In genomic region chr10:133168617-133169031, GRCh38 we compare ENCODE assay signal across 24 cellular contexts. TPM values are rescaled to one million over a fixed set of nuclear protein-coding genes. Genes with fewer than 3 reads are reported as not detected.
"Had no signal": no experiment of that assay in that cellular context is flagged by ENCODE, and none has a peak within 500 bp of the region (broad histone marks: within the 10 kb centered on the region; RNA-seq: fewer than 3 reads in every experiment).

No MANE protein-coding gene starts in this region.

- H3K36me3 Mint-ChIP-seq: stimulated activated memory B cell treated with anti-CD40 and anti-IgM and Interleukin-4, amounts not matched to agents 10 μg/mL and 1 μg/mL and 100 μg/mL, for 72 hours had no signal

- H3K36me3 ChIP-seq: heart left ventricle, right lobe of liver, spleen, tibial artery, upper lobe of left lung, uterus had no signal

- H3K4me3 ChIP-seq: heart left ventricle, psoas muscle, right lobe of liver, spleen, tibial artery, upper lobe of left lung, uterus had no signal

- ATAC-seq: foreskin keratinocyte; heart left ventricle; psoas muscle; right lobe of liver; stimulated activated memory B cell treated with anti-CD40 and anti-IgM and Interleukin-4, amounts not matched to agents 10 μg/mL and 1 μg/mL and 100 μg/mL, for 72 hours had no signal

- H3K4me1 Mint-ChIP-seq: endodermal cell; mesothelial cell of epicardium; stimulated activated memory B cell treated with anti-CD40 and anti-IgM and Interleukin-4, amounts not matched to agents 10 μg/mL and 1 μg/mL and 100 μg/mL, for 72 hours had no signal

- H3K9me3 Mint-ChIP-seq: stimulated activated naive CD8-positive, alpha-beta T cell treated with anti-CD3 and anti-CD28 coated beads, Interleukin-15, Interleukin-2, amounts not matched to agents 100 ng/mL and 50 ng/mL, for 24 hours had no signal

- H3K4me3 Mint-ChIP-seq: endodermal cell; mesothelial cell of epicardium; nephron; stimulated activated memory B cell treated with anti-CD40 and anti-IgM and Interleukin-4, amounts not matched to agents 10 μg/mL and 1 μg/mL and 100 μg/mL, for 72 hours; stimulated activated naive CD8-positive, alpha-beta T cell treated with anti-CD3 and anti-CD28 coated beads, Interleukin-15, Interleukin-2, amounts not matched to agents 100 ng/mL and 50 ng/mL, for 24 hours had no signal

- DNase-seq: effector CD4-positive, alpha-beta T cell; endodermal cell; erythroblast; foreskin keratinocyte; hippocampal formation; occipital lobe; psoas muscle; retina; spleen; stimulated activated CD4-positive, alpha-beta T cell treated with anti-CD3 and anti-CD28 coated beads, Interleukin-15, amount 100 ng/mL, for 24 hours; stimulated activated CD4-positive, alpha-beta T cell treated with anti-CD3 and anti-CD28 coated beads, Interleukin-1b, Interleukin-23, amount 100 ng/mL, for 48 hours; stimulated activated CD4-positive, alpha-beta T cell treated with anti-CD3 and anti-CD28 coated beads, Interleukin-4, amount 100 ng/mL, for 24 hours; uterus had no signal

- H3K4me1 ChIP-seq: foreskin keratinocyte, heart left ventricle, parathyroid adenoma, psoas muscle, spleen, tibial artery, upper lobe of left lung, uterus had no signal

- H3K9me3 ChIP-seq: heart left ventricle, psoas muscle, right lobe of liver, spleen, tibial artery, upper lobe of left lung, uterus had no signal

- H3K27ac ChIP-seq: foreskin keratinocyte, heart left ventricle, parathyroid adenoma, psoas muscle, right lobe of liver, spleen, tibial artery, upper lobe of left lung, uterus had no signal

- H3K27me3 ChIP-seq: right lobe of liver, upper lobe of left lung, uterus had no signal

- H3K27ac Mint-ChIP-seq: endodermal cell; mesothelial cell of epicardium; nephron; stimulated activated memory B cell treated with anti-CD40 and anti-IgM and Interleukin-4, amounts not matched to agents 10 μg/mL and 1 μg/mL and 100 μg/mL, for 72 hours; stimulated activated naive CD8-positive, alpha-beta T cell treated with anti-CD3 and anti-CD28 coated beads, Interleukin-15, Interleukin-2, amounts not matched to agents 100 ng/mL and 50 ng/mL, for 24 hours had no signal

RNA-seq across cellular contexts. Expression of gene KNDC1, which starts 8.6 kb away (rescaled TPM):
- total RNA-seq: endothelial cell of umbilical vein, myocyte had no signal
- polyA plus RNA-seq: endothelial cell of umbilical vein had no signal
